Comparison of ENCODE assay signal across 2 cellular contexts in genomic region chr9:137697193-137697592, GRCh38.
TF ChIP-seq lines count a peak whose summit lies in the region.

No MANE protein-coding gene starts in this region.

TF ChIP-seq in SK-N-SH, 30 proteins besides CTCF, POLR2A, EP300 and RAD21 (continued from another document):
- TF ChIP-seq REST (IDR thresholded peaks at IDR 0.05; ENCODE audit: low read depth, low read length), result no peak
- no peak; the same call in 1 of the 2 replicates for TF ChIP-seq MXI1 (IDR thresholded peaks at IDR 0.05; ENCODE audit: low read depth, low read length)
- TF ChIP-seq RXRA (IDR thresholded peaks at IDR 0.05; ENCODE audit: borderline replicate concordance, low read depth), result no peak
- no peak for TF ChIP-seq NRF1 (IDR thresholded peaks at IDR 0.05; ENCODE audit: low read depth, low read length)

TF ChIP-seq in SK-N-SH treated with all-trans-retinoic acid at 6 μM for 48 hours, 23 proteins besides CTCF, POLR2A, EP300 and RAD21:
- TF ChIP-seq, protein P1, sequence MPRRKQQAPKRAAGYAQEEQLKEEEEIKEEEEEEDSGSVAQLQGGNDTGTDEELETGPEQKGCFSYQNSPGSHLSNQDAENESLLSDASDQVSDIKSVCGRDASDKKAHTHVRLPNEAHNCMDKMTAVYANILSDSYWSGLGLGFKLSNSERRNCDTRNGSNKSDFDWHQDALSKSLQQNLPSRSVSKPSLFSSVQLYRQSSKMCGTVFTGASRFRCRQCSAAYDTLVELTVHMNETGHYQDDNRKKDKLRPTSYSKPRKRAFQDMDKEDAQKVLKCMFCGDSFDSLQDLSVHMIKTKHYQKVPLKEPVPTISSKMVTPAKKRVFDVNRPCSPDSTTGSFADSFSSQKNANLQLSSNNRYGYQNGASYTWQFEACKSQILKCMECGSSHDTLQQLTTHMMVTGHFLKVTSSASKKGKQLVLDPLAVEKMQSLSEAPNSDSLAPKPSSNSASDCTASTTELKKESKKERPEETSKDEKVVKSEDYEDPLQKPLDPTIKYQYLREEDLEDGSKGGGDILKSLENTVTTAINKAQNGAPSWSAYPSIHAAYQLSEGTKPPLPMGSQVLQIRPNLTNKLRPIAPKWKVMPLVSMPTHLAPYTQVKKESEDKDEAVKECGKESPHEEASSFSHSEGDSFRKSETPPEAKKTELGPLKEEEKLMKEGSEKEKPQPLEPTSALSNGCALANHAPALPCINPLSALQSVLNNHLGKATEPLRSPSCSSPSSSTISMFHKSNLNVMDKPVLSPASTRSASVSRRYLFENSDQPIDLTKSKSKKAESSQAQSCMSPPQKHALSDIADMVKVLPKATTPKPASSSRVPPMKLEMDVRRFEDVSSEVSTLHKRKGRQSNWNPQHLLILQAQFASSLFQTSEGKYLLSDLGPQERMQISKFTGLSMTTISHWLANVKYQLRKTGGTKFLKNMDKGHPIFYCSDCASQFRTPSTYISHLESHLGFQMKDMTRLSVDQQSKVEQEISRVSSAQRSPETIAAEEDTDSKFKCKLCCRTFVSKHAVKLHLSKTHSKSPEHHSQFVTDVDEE (CRISPR knock-in tag; IDR thresholded peaks at IDR 0.05), result no peak
- TF ChIP-seq PATZ1 (CRISPR knock-in tag; IDR thresholded peaks at IDR 0.05; ENCODE audit: borderline replicate concordance) (no peak), RARB (CRISPR knock-in tag; IDR thresholded peaks at IDR 0.05) (no peak), ZNF8 (CRISPR knock-in tag; IDR thresholded peaks at IDR 0.05) (no peak), CSDC2 (CRISPR knock-in tag; IDR thresholded peaks at IDR 0.05) (no peak), ZNF565 (CRISPR knock-in tag; conservative IDR thresholded peaks at IDR 0.05; ENCODE audit: low read depth) (no peak), TCF4 (CRISPR knock-in tag; IDR thresholded peaks at IDR 0.05; ENCODE audit: borderline replicate concordance) (no peak), ZC3H10 (CRISPR knock-in tag; IDR thresholded peaks at IDR 0.05) (no peak), ARNTL (CRISPR knock-in tag; IDR thresholded peaks at IDR 0.05; ENCODE audit: borderline replicate concordance, low read depth) (no peak), OSR1 (CRISPR knock-in tag; IDR thresholded peaks at IDR 0.05) (no peak), TOX (CRISPR knock-in tag; IDR thresholded peaks at IDR 0.05; ENCODE audit: borderline replicate concordance) (no peak), SNAI2 (CRISPR knock-in tag; IDR thresholded peaks at IDR 0.05) (no peak), CREB5 (CRISPR knock-in tag; IDR thresholded peaks at IDR 0.05; ENCODE audit: low read depth) (no peak), ZFP30 (CRISPR knock-in tag; IDR thresholded peaks at IDR 0.05) (no peak), POU6F1 (CRISPR knock-in tag; IDR thresholded peaks at IDR 0.05; ENCODE audit: borderline replicate concordance, low read depth) (no peak), PPARA (CRISPR knock-in tag; IDR thresholded peaks at IDR 0.05; ENCODE audit: borderline replicate concordance) (no peak), ZFP3 (CRISPR knock-in tag; IDR thresholded peaks at IDR 0.05) (no peak), ISL1 (CRISPR knock-in tag; IDR thresholded peaks at IDR 0.05) (no peak), ZNF70 (CRISPR knock-in tag; IDR thresholded peaks at IDR 0.05) (no peak)
- TF ChIP-seq, protein P2, sequence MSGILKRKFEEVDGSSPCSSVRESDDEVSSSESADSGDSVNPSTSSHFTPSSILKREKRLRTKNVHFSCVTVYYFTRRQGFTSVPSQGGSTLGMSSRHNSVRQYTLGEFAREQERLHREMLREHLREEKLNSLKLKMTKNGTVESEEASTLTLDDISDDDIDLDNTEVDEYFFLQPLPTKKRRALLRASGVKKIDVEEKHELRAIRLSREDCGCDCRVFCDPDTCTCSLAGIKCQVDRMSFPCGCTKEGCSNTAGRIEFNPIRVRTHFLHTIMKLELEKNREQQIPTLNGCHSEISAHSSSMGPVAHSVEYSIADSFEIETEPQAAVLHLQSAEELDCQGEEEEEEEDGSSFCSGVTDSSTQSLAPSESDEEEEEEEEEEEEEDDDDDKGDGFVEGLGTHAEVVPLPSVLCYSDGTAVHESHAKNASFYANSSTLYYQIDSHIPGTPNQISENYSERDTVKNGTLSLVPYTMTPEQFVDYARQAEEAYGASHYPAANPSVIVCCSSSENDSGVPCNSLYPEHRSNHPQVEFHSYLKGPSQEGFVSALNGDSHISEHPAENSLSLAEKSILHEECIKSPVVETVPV (CRISPR knock-in tag; IDR thresholded peaks at IDR 0.05), result no peak
